Comparison of ENCODE assay signal across 8 cellular contexts in genomic region chr1:151540021-151540981, GRCh38. TPM values are rescaled to one million over a fixed set of nuclear protein-coding genes. Genes with fewer than 3 reads are reported as not detected.
DNase-seq lines count a peak whose midpoint lies in the region; ATAC-seq and TF ChIP-seq lines count a peak whose summit lies in the region.

TSS of gene TUFT1 (plus strand) at chr1:151540309. CDS start at chr1:151540367, 58 bp downstream.

- H3K27me3 Mint-ChIP-seq in activated CD4-positive, alpha-beta T cell treated with anti-CD3 and anti-CD28 coated beads for 36 hours, result peaks cover 7% of the 10 kb centered on the region

- ATAC-seq in HG03175 (IDR thresholded peaks at IDR 0.05; ENCODE audit: unreplicated experiment), result peak; percentile 94
- peak; percentile 99 for ATAC-seq in activated CD4-positive, alpha-beta T cell treated with anti-CD3 and anti-CD28 coated beads for 36 hours
- peak; percentile 80 for ATAC-seq in left colon

- CTCF ChIA-PET in activated CD4-positive, alpha-beta T cell treated with anti-CD3 and anti-CD28 coated beads for 36 hours (lab: Charles Lee), result interaction anchor here (0.9 to 1.9 kb wide), 6 partner anchors 17 to 115 kb away, joined by 4 to 8 read pairs (median 6); partner anchors contain the start of gene CGN

- H3K4me3 ChIP-seq in choroid plexus epithelial cell (ENCODE audit: low read depth, low read length), result peak within 1 kb of the TSS; percentile 69

- H3K4me1 Mint-ChIP-seq in activated CD4-positive, alpha-beta T cell treated with anti-CD3 and anti-CD28 coated beads for 36 hours, result peaks cover 21% of the 10 kb centered on the region

- TF ChIP-seq CTCF in choroid plexus epithelial cell (conservative IDR thresholded peaks at IDR 0.05; ENCODE audit: low read depth, low read length), result no peak

- H3K9me3 Mint-ChIP-seq in activated CD4-positive, alpha-beta T cell treated with anti-CD3 and anti-CD28 coated beads for 36 hours (ENCODE audit: low read depth), result no peaks in the 10 kb centered on the region

- no peaks in the 10 kb centered on the region for H3K36me3 Mint-ChIP-seq in activated CD4-positive, alpha-beta T cell treated with anti-CD3 and anti-CD28 coated beads for 36 hours (ENCODE audit: low read depth)

- H3K27ac Mint-ChIP-seq in activated CD4-positive, alpha-beta T cell treated with anti-CD3 and anti-CD28 coated beads for 36 hours, result peak within 1 kb of the TSS; percentile 69

- H3K4me3 Mint-ChIP-seq in activated CD4-positive, alpha-beta T cell treated with anti-CD3 and anti-CD28 coated beads for 36 hours, result peak within 1 kb of the TSS; percentile 90

- intact Hi-C loops in activated CD4-positive, alpha-beta T cell treated with anti-CD3 and anti-CD28 coated beads for 36 hours (cut with DNase I, micrococcal nuclease), result loop anchor here in 1 of 2 experiments (1.0 to 2.0 kb wide), 9 partner anchors 29 to 368 kb away; partner anchors contain the start of genes CGN, POGZ, RIIAD1 and TDRKH
- intact Hi-C loops in left colon (cut with DNase I, micrococcal nuclease), result no loop called here

- in situ Hi-C loops in GM18951 (cut with MboI; ENCODE audit: low sequenced_read_pairs, unreplicated experiment), result no loop called here

- DNase-seq in AG08395 (ENCODE audit: low spot score) (peak; percentile 85), NCI-H345 (lab: John Stamatoyannopoulos, UW) (peak; percentile 100), choroid plexus epithelial cell (ENCODE audit: low read depth) (peak; percentile 89), left colon (peak; percentile 97 to 99)
- DNase-seq in activated CD4-positive, alpha-beta T cell treated with anti-CD3 and anti-CD28 coated beads for 36 hours, result peak; percentile 97
- DNase-seq in stimulated activated CD4-positive, alpha-beta T cell treated with anti-CD3 and anti-CD28 coated beads, Interleukin-1b, Interleukin-23, amount 100 ng/mL, for 48 hours, result peak; percentile 94

- POLR2A ChIA-PET in activated CD4-positive, alpha-beta T cell treated with anti-CD3 and anti-CD28 coated beads for 36 hours (lab: Charles Lee), result interaction anchor here (0.6 kb wide), 1 partner anchor 365 kb away, joined by 3 read pairs; no protein-coding TSS in a partner anchor

- peak; percentile 79 for TF ChIP-seq POLR2A in GM18951 (IDR thresholded peaks at IDR 0.05; ENCODE audit: extremely low read depth, insufficient read depth, insufficient read length)

RNA-seq across cellular contexts. Expression of gene TUFT1, which starts in this region (rescaled TPM):
- 1 to 10 TPM; 3.2 TPM for total RNA-seq in activated CD4-positive, alpha-beta T cell treated with anti-CD3 and anti-CD28 coated beads for 36 hours
- total RNA-seq in left colon, result 10 to 100 TPM; 19.7 to 30.2 TPM

Comparison
In these comparisons a context has a peak if more than half of its experiments do, and no peak if none do; other contexts are left out.
1. Peak in every context shown above with its lines: DNase-seq, ATAC-seq and H3K4me3 ChIP-seq.
2. RNA of gene TUFT1 (total RNA-seq): 19.7 to 30.2 TPM in left colon; 3.2 TPM in activated CD4-positive, alpha-beta T cell treated with anti-CD3 and anti-CD28 coated beads for 36 hours; every median in the first group is over 4 times any median in the second.